Comparison of ENCODE assay signal across 2 cellular contexts in the genomic region with DNA sequence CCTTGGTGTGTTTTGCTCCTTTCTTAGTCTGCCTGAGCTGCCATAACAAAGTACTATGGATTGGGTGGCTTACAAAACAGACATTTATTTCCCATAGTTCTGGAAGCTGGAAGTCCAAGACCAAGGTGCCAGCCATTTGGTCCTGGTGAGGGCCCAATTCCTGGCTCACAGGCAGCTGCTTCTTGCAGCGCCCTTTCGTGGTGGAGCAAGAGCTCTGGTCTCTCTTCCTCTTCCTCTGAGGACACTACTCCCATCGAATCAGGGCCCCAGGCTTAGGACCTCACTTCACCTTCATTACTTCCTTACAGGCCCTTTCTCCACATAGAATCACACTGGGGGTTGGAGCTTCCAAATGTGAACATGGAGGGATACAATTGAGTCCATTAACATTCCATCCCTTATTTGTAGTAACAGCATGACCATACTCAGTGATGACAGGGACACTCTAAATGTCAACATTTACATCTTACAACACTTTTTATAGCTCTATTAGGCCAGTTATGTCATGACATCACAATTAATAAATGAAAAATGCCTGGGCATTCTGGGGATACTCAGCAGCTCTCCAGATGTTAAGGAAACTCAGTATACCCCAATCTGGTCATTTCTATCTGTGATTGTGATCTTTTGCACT.
TF ChIP-seq lines count a peak whose summit lies in the region.

No MANE protein-coding gene starts in this region.

TF ChIP-seq in SK-N-SH treated with all-trans-retinoic acid at 6 μM for 48 hours, 23 proteins besides CTCF, POLR2A, EP300 and RAD21 (continued from another document):
- no peak for TF ChIP-seq TSHZ2 (CRISPR knock-in tag; IDR thresholded peaks at IDR 0.05)
- TF ChIP-seq, protein P1, sequence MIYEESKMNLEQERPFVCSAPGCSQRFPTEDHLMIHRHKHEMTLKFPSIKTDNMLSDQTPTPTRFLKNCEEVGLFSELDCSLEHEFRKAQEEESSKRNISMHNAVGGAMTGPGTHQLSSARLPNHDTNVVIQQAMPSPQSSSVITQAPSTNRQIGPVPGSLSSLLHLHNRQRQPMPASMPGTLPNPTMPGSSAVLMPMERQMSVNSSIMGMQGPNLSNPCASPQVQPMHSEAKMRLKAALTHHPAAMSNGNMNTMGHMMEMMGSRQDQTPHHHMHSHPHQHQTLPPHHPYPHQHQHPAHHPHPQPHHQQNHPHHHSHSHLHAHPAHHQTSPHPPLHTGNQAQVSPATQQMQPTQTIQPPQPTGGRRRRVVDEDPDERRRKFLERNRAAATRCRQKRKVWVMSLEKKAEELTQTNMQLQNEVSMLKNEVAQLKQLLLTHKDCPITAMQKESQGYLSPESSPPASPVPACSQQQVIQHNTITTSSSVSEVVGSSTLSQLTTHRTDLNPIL (CRISPR knock-in tag; IDR thresholded peaks at IDR 0.05; ENCODE audit: low read depth) = no peak
- TF ChIP-seq ARNTL (CRISPR knock-in tag; IDR thresholded peaks at IDR 0.05; ENCODE audit: borderline replicate concordance, low read depth) = no peak
- TF ChIP-seq ZNF70 (CRISPR knock-in tag; IDR thresholded peaks at IDR 0.05) = no peak
- TF ChIP-seq ZFP30 (CRISPR knock-in tag; IDR thresholded peaks at IDR 0.05) = no peak

TF ChIP-seq in GM23338, 12 proteins besides CTCF, POLR2A, EP300 and RAD21 (continued from another document):
- TF ChIP-seq, protein P2, sequence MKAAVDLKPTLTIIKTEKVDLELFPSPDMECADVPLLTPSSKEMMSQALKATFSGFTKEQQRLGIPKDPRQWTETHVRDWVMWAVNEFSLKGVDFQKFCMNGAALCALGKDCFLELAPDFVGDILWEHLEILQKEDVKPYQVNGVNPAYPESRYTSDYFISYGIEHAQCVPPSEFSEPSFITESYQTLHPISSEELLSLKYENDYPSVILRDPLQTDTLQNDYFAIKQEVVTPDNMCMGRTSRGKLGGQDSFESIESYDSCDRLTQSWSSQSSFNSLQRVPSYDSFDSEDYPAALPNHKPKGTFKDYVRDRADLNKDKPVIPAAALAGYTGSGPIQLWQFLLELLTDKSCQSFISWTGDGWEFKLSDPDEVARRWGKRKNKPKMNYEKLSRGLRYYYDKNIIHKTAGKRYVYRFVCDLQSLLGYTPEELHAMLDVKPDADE (IDR thresholded peaks at IDR 0.05) = no peak
- TF ChIP-seq, protein P3, sequence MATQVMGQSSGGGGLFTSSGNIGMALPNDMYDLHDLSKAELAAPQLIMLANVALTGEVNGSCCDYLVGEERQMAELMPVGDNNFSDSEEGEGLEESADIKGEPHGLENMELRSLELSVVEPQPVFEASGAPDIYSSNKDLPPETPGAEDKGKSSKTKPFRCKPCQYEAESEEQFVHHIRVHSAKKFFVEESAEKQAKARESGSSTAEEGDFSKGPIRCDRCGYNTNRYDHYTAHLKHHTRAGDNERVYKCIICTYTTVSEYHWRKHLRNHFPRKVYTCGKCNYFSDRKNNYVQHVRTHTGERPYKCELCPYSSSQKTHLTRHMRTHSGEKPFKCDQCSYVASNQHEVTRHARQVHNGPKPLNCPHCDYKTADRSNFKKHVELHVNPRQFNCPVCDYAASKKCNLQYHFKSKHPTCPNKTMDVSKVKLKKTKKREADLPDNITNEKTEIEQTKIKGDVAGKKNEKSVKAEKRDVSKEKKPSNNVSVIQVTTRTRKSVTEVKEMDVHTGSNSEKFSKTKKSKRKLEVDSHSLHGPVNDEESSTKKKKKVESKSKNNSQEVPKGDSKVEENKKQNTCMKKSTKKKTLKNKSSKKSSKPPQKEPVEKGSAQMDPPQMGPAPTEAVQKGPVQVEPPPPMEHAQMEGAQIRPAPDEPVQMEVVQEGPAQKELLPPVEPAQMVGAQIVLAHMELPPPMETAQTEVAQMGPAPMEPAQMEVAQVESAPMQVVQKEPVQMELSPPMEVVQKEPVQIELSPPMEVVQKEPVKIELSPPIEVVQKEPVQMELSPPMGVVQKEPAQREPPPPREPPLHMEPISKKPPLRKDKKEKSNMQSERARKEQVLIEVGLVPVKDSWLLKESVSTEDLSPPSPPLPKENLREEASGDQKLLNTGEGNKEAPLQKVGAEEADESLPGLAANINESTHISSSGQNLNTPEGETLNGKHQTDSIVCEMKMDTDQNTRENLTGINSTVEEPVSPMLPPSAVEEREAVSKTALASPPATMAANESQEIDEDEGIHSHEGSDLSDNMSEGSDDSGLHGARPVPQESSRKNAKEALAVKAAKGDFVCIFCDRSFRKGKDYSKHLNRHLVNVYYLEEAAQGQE (IDR thresholded peaks at IDR 0.05; ENCODE audit: unreplicated experiment) = no peak
- no peak for TF ChIP-seq POLR2AphosphoS5 (IDR thresholded peaks at IDR 0.05; ENCODE audit: low read depth)
- no peak for TF ChIP-seq NANOG (IDR thresholded peaks at IDR 0.05; ENCODE audit: borderline replicate concordance)
- no peak for TF ChIP-seq CREB1 (CRISPR knock-in tag; IDR thresholded peaks at IDR 0.05; ENCODE audit: low read depth)
- no peak for TF ChIP-seq EZH2phosphoT487 (IDR thresholded peaks at IDR 0.05; ENCODE audit: unreplicated experiment)
- no peak for TF ChIP-seq EZH2 (IDR thresholded peaks at IDR 0.05; ENCODE audit: low read depth, unreplicated experiment)
- TF ChIP-seq, protein P4, sequence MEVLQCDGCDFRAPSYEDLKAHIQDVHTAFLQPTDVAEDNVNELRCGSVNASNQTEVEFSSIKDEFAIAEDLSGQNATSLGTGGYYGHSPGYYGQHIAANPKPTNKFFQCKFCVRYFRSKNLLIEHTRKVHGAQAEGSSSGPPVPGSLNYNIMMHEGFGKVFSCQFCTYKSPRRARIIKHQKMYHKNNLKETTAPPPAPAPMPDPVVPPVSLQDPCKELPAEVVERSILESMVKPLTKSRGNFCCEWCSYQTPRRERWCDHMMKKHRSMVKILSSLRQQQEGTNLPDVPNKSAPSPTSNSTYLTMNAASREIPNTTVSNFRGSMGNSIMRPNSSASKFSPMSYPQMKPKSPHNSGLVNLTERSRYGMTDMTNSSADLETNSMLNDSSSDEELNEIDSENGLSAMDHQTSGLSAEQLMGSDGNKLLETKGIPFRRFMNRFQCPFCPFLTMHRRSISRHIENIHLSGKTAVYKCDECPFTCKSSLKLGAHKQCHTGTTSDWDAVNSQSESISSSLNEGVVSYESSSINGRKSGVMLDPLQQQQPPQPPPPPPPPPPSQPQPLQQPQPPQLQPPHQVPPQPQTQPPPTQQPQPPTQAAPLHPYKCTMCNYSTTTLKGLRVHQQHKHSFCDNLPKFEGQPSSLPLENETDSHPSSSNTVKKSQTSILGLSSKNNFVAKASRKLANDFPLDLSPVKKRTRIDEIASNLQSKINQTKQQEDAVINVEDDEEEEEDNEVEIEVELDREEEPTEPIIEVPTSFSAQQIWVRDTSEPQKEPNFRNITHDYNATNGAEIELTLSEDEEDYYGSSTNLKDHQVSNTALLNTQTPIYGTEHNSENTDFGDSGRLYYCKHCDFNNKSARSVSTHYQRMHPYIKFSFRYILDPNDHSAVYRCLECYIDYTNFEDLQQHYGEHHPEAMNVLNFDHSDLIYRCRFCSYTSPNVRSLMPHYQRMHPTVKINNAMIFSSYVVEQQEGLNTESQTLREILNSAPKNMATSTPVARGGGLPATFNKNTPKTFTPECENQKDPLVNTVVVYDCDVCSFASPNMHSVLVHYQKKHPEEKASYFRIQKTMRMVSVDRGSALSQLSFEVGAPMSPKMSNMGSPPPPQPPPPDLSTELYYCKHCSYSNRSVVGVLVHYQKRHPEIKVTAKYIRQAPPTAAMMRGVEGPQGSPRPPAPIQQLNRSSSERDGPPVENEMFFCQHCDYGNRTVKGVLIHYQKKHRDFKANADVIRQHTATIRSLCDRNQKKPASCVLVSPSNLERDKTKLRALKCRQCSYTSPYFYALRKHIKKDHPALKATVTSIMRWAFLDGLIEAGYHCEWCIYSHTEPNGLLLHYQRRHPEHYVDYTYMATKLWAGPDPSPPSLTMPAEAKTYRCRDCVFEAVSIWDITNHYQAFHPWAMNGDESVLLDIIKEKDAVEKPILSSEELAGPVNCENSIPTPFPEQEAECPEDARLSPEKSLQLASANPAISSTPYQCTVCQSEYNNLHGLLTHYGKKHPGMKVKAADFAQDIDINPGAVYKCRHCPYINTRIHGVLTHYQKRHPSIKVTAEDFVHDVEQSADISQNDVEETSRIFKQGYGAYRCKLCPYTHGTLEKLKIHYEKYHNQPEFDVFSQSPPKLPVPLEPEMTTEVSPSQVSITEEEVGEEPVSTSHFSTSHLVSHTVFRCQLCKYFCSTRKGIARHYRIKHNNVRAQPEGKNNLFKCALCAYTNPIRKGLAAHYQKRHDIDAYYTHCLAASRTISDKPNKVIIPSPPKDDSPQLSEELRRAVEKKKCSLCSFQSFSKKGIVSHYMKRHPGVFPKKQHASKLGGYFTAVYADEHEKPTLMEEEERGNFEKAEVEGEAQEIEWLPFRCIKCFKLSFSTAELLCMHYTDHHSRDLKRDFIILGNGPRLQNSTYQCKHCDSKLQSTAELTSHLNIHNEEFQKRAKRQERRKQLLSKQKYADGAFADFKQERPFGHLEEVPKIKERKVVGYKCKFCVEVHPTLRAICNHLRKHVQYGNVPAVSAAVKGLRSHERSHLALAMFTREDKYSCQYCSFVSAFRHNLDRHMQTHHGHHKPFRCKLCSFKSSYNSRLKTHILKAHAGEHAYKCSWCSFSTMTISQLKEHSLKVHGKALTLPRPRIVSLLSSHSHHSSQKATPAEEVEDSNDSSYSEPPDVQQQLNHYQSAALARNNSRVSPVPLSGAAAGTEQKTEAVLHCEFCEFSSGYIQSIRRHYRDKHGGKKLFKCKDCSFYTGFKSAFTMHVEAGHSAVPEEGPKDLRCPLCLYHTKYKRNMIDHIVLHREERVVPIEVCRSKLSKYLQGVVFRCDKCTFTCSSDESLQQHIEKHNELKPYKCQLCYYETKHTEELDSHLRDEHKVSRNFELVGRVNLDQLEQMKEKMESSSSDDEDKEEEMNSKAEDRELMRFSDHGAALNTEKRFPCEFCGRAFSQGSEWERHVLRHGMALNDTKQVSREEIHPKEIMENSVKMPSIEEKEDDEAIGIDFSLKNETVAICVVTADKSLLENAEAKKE (CRISPR knock-in tag; IDR thresholded peaks at IDR 0.05) = no peak
- TF ChIP-seq JUNB (IDR thresholded peaks at IDR 0.05; ENCODE audit: unreplicated experiment) = no peak
